In genomic region chr4:138275946-138276621, GRCh38 we compare ENCODE assay signal across 12 cellular contexts. TPM values are rescaled to one million over a fixed set of nuclear protein-coding genes. Genes with fewer than 3 reads are reported as not detected.
DNase-seq lines count a peak whose midpoint lies in the region; ATAC-seq and TF ChIP-seq lines count a peak whose summit lies in the region.
"Had no signal": no experiment of that assay in that cellular context is flagged by ENCODE, and none has a peak within 500 bp of the region (broad histone marks: within the 10 kb centered on the region; RNA-seq: fewer than 3 reads in every experiment).

No MANE protein-coding gene starts in this region.

- H3K27me3 Mint-ChIP-seq in mesothelial cell of epicardium (ENCODE audit: low read depth), result no peaks in the 10 kb centered on the region
- no peaks in the 10 kb centered on the region for H3K27me3 Mint-ChIP-seq in activated T-helper 17 cell treated with anti-CD3 and anti-CD28 coated beads, Interleukin-2, amount 50 U/mL, for 72 hours
- H3K27me3 Mint-ChIP-seq in immature natural killer cell (ENCODE audit: low read depth in 3 of 3), result no peaks in the 10 kb centered on the region

- BruUV-seq in PC-9 (replicated peaks; lab: Mats Ljungman, UMichigan), result no TSS peak

- no peaks in the 10 kb centered on the region for H3K27me3 ChIP-seq in PC-9 (ENCODE audit: insufficient read depth, low read depth)

- H3K4me3 ChIP-seq in AG10803 (ENCODE audit: low read length) (no peak overlapping the region), PC-9 (no peak overlapping the region)

- H3K27ac Mint-ChIP-seq in mesothelial cell of epicardium, result peak overlapping the region; percentile 40
- H3K27ac Mint-ChIP-seq in activated T-helper 17 cell treated with anti-CD3 and anti-CD28 coated beads, Interleukin-2, amount 50 U/mL, for 72 hours, result no peak overlapping the region
- no peak overlapping the region for H3K27ac Mint-ChIP-seq in immature natural killer cell
- H3K27ac Mint-ChIP-seq: CD8-positive, alpha-beta T cell; naive B cell; T-helper 2 cell treated with Interferon-gamma antibody and Interleukin-4, amounts not matched to agents 5 μg/mL and 100 μg/mL, for 36 hours had no signal

- H2AFZ ChIP-seq in PC-9, result no peak overlapping the region

- peaks cover 5% of the 10 kb centered on the region for H3K4me1 Mint-ChIP-seq in mesothelial cell of epicardium
- no peaks in the 10 kb centered on the region for H3K4me1 Mint-ChIP-seq in activated T-helper 17 cell treated with anti-CD3 and anti-CD28 coated beads, Interleukin-2, amount 50 U/mL, for 72 hours
- no peaks in the 10 kb centered on the region for H3K4me1 Mint-ChIP-seq in immature natural killer cell
- H3K4me1 Mint-ChIP-seq: naive B cell had no signal

- no peaks in the 10 kb centered on the region for H3K36me3 Mint-ChIP-seq in mesothelial cell of epicardium
- no peaks in the 10 kb centered on the region for H3K36me3 Mint-ChIP-seq in activated T-helper 17 cell treated with anti-CD3 and anti-CD28 coated beads, Interleukin-2, amount 50 U/mL, for 72 hours (ENCODE audit: low read depth)
- no peaks in the 10 kb centered on the region for H3K36me3 Mint-ChIP-seq in immature natural killer cell
- H3K36me3 Mint-ChIP-seq: CD8-positive, alpha-beta T cell; naive B cell had no signal

- POLR2A ChIA-PET in PC-9 (lab: Charles Lee; ENCODE audit: unreplicated experiment), result no interaction called here

- H3K9me2 ChIP-seq in PC-9 (ENCODE audit: insufficient read depth), result no peaks in the 10 kb centered on the region

- no peaks in the 10 kb centered on the region for H3K9me3 Mint-ChIP-seq in mesothelial cell of epicardium
- H3K9me3 Mint-ChIP-seq in activated T-helper 17 cell treated with anti-CD3 and anti-CD28 coated beads, Interleukin-2, amount 50 U/mL, for 72 hours, result no peaks in the 10 kb centered on the region
- peaks cover 3 to 19% (median 7%) of the 10 kb centered on the region in 6 donors for H3K9me3 Mint-ChIP-seq in immature natural killer cell
- H3K9me3 Mint-ChIP-seq: CD8-positive, alpha-beta T cell; naive B cell; T-helper 2 cell treated with Interferon-gamma antibody and Interleukin-4, amounts not matched to agents 5 μg/mL and 100 μg/mL, for 36 hours had no signal

- peak; percentile 93 for DNase-seq in AG10803 (ENCODE audit: low read depth)
- DNase-seq in PC-9, result peak; percentile 32 to 68
- peak; percentile 93 for DNase-seq in dedifferentiated amniotic fluid mesenchymal stem cell (ENCODE audit: extremely low spot score)
- DNase-seq in mesothelial cell of epicardium (ENCODE audit: low spot score in 2 of 2, unreplicated experiment in 2 of 2), result no peak
- no peak for DNase-seq in NCI-H1694 treated with DMSO at 0.1 percent for 48 hours (lab: John Stamatoyannopoulos, UW)
- no peak for DNase-seq in superior temporal gyrus (ENCODE audit: extremely low spot score)
- DNase-seq in immature natural killer cell, result no peak
- DNase-seq: CD8-positive, alpha-beta T cell; naive B cell; stimulated activated CD4-positive, alpha-beta T cell treated with anti-CD3 and anti-CD28 coated beads, Interleukin-1b, Interleukin-23, amount 100 ng/mL, for 48 hours had no signal

- H3K27ac ChIP-seq in PC-9, result peak overlapping the region; percentile 47

- no peak overlapping the region; the same call in 1 of the 2 replicates for H3K4me2 ChIP-seq in PC-9

- no peaks in the 10 kb centered on the region for H3K79me2 ChIP-seq in PC-9 (ENCODE audit: low read depth)

- H3K9me3 ChIP-seq in PC-9 (ENCODE audit: insufficient read depth, low read depth), result no peaks in the 10 kb centered on the region

- H3K36me3 ChIP-seq in PC-9 (ENCODE audit: low read depth), result no peaks in the 10 kb centered on the region

- H3K4me1 ChIP-seq in PC-9 (replicated peaks; ENCODE audit: insufficient read depth), result peaks cover 12% of the 10 kb centered on the region

- H3K4me3 Mint-ChIP-seq in mesothelial cell of epicardium (no peak overlapping the region), immature natural killer cell (no peak overlapping the region)
- H3K4me3 Mint-ChIP-seq in activated T-helper 17 cell treated with anti-CD3 and anti-CD28 coated beads, Interleukin-2, amount 50 U/mL, for 72 hours, result no peak overlapping the region
- H3K4me3 Mint-ChIP-seq: CD8-positive, alpha-beta T cell; naive B cell; T-helper 2 cell treated with Interferon-gamma antibody and Interleukin-4, amounts not matched to agents 5 μg/mL and 100 μg/mL, for 36 hours had no signal

- H3F3A ChIP-seq in PC-9 (ENCODE audit: insufficient read depth, low read depth), result no peaks in the 10 kb centered on the region; the same call in 1 of the 2 replicates

- CTCF ChIA-PET in PC-9 (lab: Charles Lee), result no interaction called here

- H4K20me1 ChIP-seq in PC-9 (ENCODE audit: insufficient read depth), result no peaks in the 10 kb centered on the region

- ATAC-seq in activated T-helper 17 cell treated with anti-CD3 and anti-CD28 coated beads, Interleukin-2, amount 50 U/mL, for 72 hours (replicated peaks), result no peak
- ATAC-seq: CD8-positive, alpha-beta T cell had no signal

- TF ChIP-seq CTCF in AG10803 (conservative IDR thresholded peaks at IDR 0.05; ENCODE audit: low read length) (no peak), PC-9 (conservative IDR thresholded peaks at IDR 0.05) (no peak), mesothelial cell of epicardium (IDR thresholded peaks at IDR 0.05; ENCODE audit: unreplicated experiment) (no peak)

- intact Hi-C loops in PC-9 (cut with micrococcal nuclease; ENCODE audit: unreplicated experiment), result no loop called here

RNA-seq across cellular contexts. Expression of gene SLC7A11, which starts 33.9 kb away (rescaled TPM):
- 110 and 187 TPM in 2 replicates for total RNA-seq in PC-9 (2021)
- 2.8 to 3.4 TPM (median 3.0 TPM) in 3 replicates for total RNA-seq in mesothelial cell of epicardium
- 1 to 10 TPM; 1.1 to 5.7 TPM for total RNA-seq in activated T-helper 17 cell treated with anti-CD3 and anti-CD28 coated beads, Interleukin-2, amount 50 U/mL, for 72 hours
- not detected for polyA plus RNA-seq in immature natural killer cell
- total RNA-seq: CD8-positive, alpha-beta T cell had no signal

Comparison
In these comparisons a context has a peak if more than half of its experiments do, and no peak if none do; other contexts are left out.
1. DNase-seq: peak in AG10803 (single experiment), PC-9 (2 of 2) and dedifferentiated amniotic fluid mesenchymal stem cell (single experiment); none in mesothelial cell of epicardium (0 of 2), NCI-H1694 treated with DMSO at 0.1 percent for 48 hours (single experiment), superior temporal gyrus (single experiment) and immature natural killer cell (0 of 3).
2. RNA of gene SLC7A11, which starts 33.9 kb away (total RNA-seq): 110 to 187 TPM in PC-9; 1.1 to 5.7 TPM in activated T-helper 17 cell treated with anti-CD3 and anti-CD28 coated beads, Interleukin-2, amount 50 U/mL, for 72 hours and 2.8 to 3.4 TPM in mesothelial cell of epicardium; every median in the first group is over 10 times any median in the second.